1 cellular context compared by ENCODE assay signal in the genomic region with DNA sequence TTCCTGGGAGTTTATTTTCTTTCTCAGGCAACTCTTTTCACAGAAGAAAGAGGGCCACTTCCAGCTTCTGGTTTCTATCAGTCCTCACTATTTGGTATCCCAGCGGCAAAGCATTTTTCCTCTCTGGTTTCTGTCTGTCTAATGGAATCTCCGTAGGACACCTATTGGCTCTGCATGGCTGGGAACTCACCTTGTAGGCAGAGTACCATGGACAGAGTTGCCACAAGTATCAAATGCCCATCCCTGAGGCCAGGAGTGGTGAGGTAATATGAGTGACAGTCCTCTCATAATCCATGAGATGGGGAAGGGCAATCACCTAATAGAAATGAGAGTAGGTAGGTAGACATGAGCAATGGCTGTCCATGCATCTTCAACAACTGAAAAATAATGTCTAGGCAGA.
TF ChIP-seq lines count a peak whose summit lies in the region.

No MANE protein-coding gene starts in this region.

TF ChIP-seq in GM23338, 12 proteins besides CTCF, POLR2A, EP300 and RAD21:
- TF ChIP-seq, protein P1, sequence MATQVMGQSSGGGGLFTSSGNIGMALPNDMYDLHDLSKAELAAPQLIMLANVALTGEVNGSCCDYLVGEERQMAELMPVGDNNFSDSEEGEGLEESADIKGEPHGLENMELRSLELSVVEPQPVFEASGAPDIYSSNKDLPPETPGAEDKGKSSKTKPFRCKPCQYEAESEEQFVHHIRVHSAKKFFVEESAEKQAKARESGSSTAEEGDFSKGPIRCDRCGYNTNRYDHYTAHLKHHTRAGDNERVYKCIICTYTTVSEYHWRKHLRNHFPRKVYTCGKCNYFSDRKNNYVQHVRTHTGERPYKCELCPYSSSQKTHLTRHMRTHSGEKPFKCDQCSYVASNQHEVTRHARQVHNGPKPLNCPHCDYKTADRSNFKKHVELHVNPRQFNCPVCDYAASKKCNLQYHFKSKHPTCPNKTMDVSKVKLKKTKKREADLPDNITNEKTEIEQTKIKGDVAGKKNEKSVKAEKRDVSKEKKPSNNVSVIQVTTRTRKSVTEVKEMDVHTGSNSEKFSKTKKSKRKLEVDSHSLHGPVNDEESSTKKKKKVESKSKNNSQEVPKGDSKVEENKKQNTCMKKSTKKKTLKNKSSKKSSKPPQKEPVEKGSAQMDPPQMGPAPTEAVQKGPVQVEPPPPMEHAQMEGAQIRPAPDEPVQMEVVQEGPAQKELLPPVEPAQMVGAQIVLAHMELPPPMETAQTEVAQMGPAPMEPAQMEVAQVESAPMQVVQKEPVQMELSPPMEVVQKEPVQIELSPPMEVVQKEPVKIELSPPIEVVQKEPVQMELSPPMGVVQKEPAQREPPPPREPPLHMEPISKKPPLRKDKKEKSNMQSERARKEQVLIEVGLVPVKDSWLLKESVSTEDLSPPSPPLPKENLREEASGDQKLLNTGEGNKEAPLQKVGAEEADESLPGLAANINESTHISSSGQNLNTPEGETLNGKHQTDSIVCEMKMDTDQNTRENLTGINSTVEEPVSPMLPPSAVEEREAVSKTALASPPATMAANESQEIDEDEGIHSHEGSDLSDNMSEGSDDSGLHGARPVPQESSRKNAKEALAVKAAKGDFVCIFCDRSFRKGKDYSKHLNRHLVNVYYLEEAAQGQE (IDR thresholded peaks at IDR 0.05; ENCODE audit: unreplicated experiment) = peak; percentile 61
- TF ChIP-seq EZH2phosphoT487 (IDR thresholded peaks at IDR 0.05; ENCODE audit: unreplicated experiment) = no peak
